In the genomic region with DNA sequence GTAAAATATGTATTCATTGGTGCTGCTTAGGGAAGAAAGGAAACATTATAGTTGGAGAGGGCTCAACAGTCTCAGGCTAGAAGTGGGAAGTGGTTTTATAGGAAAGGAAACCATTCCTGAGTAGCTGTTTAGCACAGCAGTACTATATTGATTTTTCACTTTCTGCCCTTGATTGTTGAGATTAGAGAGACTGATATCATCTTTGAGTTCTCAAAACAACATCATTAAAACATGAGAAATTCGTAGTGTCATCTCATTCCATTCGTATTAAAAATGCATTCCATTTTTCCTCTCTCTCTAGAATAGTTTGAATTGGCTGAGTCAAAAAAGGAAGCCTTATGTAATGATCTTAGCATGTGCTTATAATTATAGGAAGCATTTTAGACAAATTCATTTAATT, we compare ENCODE assay signal across 23 cellular contexts. TPM values are rescaled to one million over a fixed set of nuclear protein-coding genes. Genes with fewer than 3 reads are reported as not detected.
A peak's percentile ranks its signal among the peaks of the same experiment; 100 is the strongest.
DNase-seq lines count a peak whose midpoint lies in the region; TF ChIP-seq lines count a peak whose summit lies in the region.
"Had no signal": no experiment of that assay in that cellular context is flagged by ENCODE, and none has a peak within 500 bp of the region (broad histone marks: within the 10 kb centered on the region; RNA-seq: fewer than 3 reads in every experiment).

No MANE protein-coding gene starts in this region.

- TF ChIP-seq CTCF in parathyroid adenoma (IDR thresholded peaks at IDR 0.05) (no peak), smooth muscle cell (IDR thresholded peaks at IDR 0.05; ENCODE audit: borderline replicate concordance, insufficient read depth, poor library complexity, severe bottlenecking) (no peak)

- H3K36me3 ChIP-seq in parathyroid adenoma (ENCODE audit: control insufficient read depth, insufficient read depth, low read length) = no peaks in the 10 kb centered on the region
- no peaks in the 10 kb centered on the region for H3K36me3 ChIP-seq in smooth muscle cell (ENCODE audit: low read depth)
- H3K36me3 ChIP-seq: colonic mucosa, left lung, tibial artery had no signal

- H3K27me3 ChIP-seq in parathyroid adenoma (ENCODE audit: control insufficient read depth, insufficient read depth, low read length) (no peaks in the 10 kb centered on the region), smooth muscle cell (ENCODE audit: low read depth) (no peaks in the 10 kb centered on the region)
- H3K27me3 ChIP-seq: colonic mucosa, left lung, tibial artery had no signal

- no peak for TF ChIP-seq POLR2A in erythroblast (IDR thresholded peaks at IDR 0.05; ENCODE audit: low read length)

- H4K20me1 ChIP-seq in smooth muscle cell (ENCODE audit: low read depth) = no peaks in the 10 kb centered on the region

- no peaks in the 10 kb centered on the region for H3K9me3 ChIP-seq in parathyroid adenoma (ENCODE audit: control insufficient read depth, low read length)
- H3K9me3 ChIP-seq in smooth muscle cell (replicated peaks; ENCODE audit: low read depth) = no peaks in the 10 kb centered on the region
- H3K9me3 ChIP-seq: colonic mucosa, left lung, tibial artery had no signal

- H3K4me2 ChIP-seq in parathyroid adenoma (ENCODE audit: low read length) (peak overlapping the region; percentile 13), smooth muscle cell (no peak overlapping the region)

- H2AFZ ChIP-seq in parathyroid adenoma = no peak overlapping the region
- no peak overlapping the region for H2AFZ ChIP-seq in smooth muscle cell (ENCODE audit: low read depth)

- H3K4me3 ChIP-seq in parathyroid adenoma (ENCODE audit: low read depth, low read length) = no peak overlapping the region
- no peak overlapping the region for H3K4me3 ChIP-seq in smooth muscle cell
- H3K4me3 ChIP-seq: colonic mucosa, left lung, tibial artery had no signal

- no peaks in the 10 kb centered on the region for H3K79me2 ChIP-seq in parathyroid adenoma
- no peaks in the 10 kb centered on the region for H3K79me2 ChIP-seq in smooth muscle cell (ENCODE audit: low read depth)

- DNase-seq in NCI-H2107 treated with DMSO at 0.1 percent for 48 hours (lab: John Stamatoyannopoulos, UW; ENCODE audit: unreplicated experiment) (peak; percentile 3), NCI-H2107 (lab: John Stamatoyannopoulos, UW) (no peak), M059J (ENCODE audit: low read depth) (peak; percentile 43), dedifferentiated amniotic fluid mesenchymal stem cell (ENCODE audit: extremely low spot score) (peak; percentile 75), smooth muscle cell (lab: John Stamatoyannopoulos, UW; ENCODE audit: unreplicated experiment) (no peak), 8988T (no peak), erythroblast (lab: John Stamatoyannopoulos, UW) (no peak)
- DNase-seq: activated B cell treated with CpG ODN at 0.5 μM for 24 hours; activated T-cell treated with anti-CD3 and anti-CD28 coated beads, Interleukin-2, amount 50 U/mL, for 48 hours; CD4-positive, alpha-beta T cell; colonic mucosa; DMS79; H7; Karpas-422; left lung; NCI-H1436 treated with DMSO at 0.1 percent for 48 hours; NCI-H524; retina; stimulated activated CD4-positive, alpha-beta T cell treated with anti-CD3 and anti-CD28 coated beads, Interleukin-15, amount 100 ng/mL, for 24 hours; T-helper 2 cell; tibial artery had no signal

- whole genome bisulfite sequencing in smooth muscle cell (ENCODE audit: low lambda C conversion rate) = 92% methylated on average over 2 of the region's 2 CpGs

- H3K9ac ChIP-seq in parathyroid adenoma (no peak overlapping the region), smooth muscle cell (ENCODE audit: low read depth) (no peak overlapping the region)

- peaks cover 4% of the 10 kb centered on the region for H3K4me1 ChIP-seq in parathyroid adenoma
- H3K4me1 ChIP-seq in smooth muscle cell (ENCODE audit: low read depth) = no peaks in the 10 kb centered on the region
- H3K4me1 ChIP-seq: colonic mucosa, left lung, tibial artery had no signal

- H3K27ac ChIP-seq in parathyroid adenoma (peak overlapping the region; percentile 29), smooth muscle cell (ENCODE audit: low read depth) (no peak overlapping the region)
- H3K27ac ChIP-seq: 22Rv1, colonic mucosa, left lung, tibial artery had no signal

- no peaks in the 10 kb centered on the region for H3F3A ChIP-seq in smooth muscle cell (ENCODE audit: low read depth)

RNA-seq across cellular contexts. Expression of a gene that starts 14.1 kb away (rescaled TPM):
- 7.6 and 11.5 TPM in 2 replicates for total RNA-seq in M059J (2014; rRNA removed; shearing (Covaris generic))
- total RNA-seq in smooth muscle cell = 1.0 and 2.3 TPM in 2 replicates
- 1.2 and 1.6 TPM in 2 replicates for polyA plus RNA-seq in smooth muscle cell

RNA-seq across cellular contexts. Expression of a gene that starts 14.2 kb away (rescaled TPM):
- 2.5 and 2.6 TPM in 2 replicates for total RNA-seq in M059J (2014; rRNA removed; shearing (Covaris generic))
- total RNA-seq in smooth muscle cell = 3.7 and 3.8 TPM in 2 replicates
- 1.8 and 1.9 TPM in 2 replicates for polyA plus RNA-seq in smooth muscle cell

RNA-seq across cellular contexts. Expression of a gene that starts 40.6 kb away (rescaled TPM):
- 13.2 and 18.1 TPM in 2 replicates for total RNA-seq in M059J (2014; rRNA removed; shearing (Covaris generic))
- 52.5 and 53.0 TPM in 2 replicates for total RNA-seq in smooth muscle cell
- polyA plus RNA-seq in smooth muscle cell = 14.3 and 15.1 TPM in 2 replicates

Comparison
In these comparisons a context has a peak if more than half of its experiments do, and no peak if none do; other contexts are left out.
1. DNase-seq: peak in NCI-H2107 treated with DMSO at 0.1 percent for 48 hours (single experiment), M059J (single experiment) and dedifferentiated amniotic fluid mesenchymal stem cell (single experiment); none in NCI-H2107 (single experiment), smooth muscle cell (single experiment), 8988T (single experiment) and erythroblast (0 of 2).